ENCODE assay signal across 8 cellular contexts in genomic region chr16:79269211-79269863, GRCh38.
A peak's percentile ranks its signal among the peaks of the same experiment; 100 is the strongest.
DNase-seq lines count a peak whose midpoint lies in the region; ATAC-seq, FAIRE-seq and TF ChIP-seq lines count a peak whose summit lies in the region.

No MANE protein-coding gene starts in this region.

- no TSS peak for BruUV-seq in HepG2 (replicated peaks; lab: Mats Ljungman, UMichigan)

- no peaks in the 10 kb centered on the region for H3K9me3 Mint-ChIP-seq in activated CD8-positive, alpha-beta T cell treated with anti-CD3 and anti-CD28 coated beads, Interleukin-2, amount 10 ng/mL, durations not matched to agents 7 days and 5 days (ENCODE audit: insufficient read depth)
- H3K9me3 Mint-ChIP-seq in nephron progenitor cell = no peaks in the 10 kb centered on the region

- 68 to 82% (median 73%) methylated on average over 8 of the region's 8 CpGs for WGBS in small intestine, 3 donors
- WGBS in HepG2 (ENCODE audit: low lambda C conversion rate) = 14% methylated on average over 8 of the region's 8 CpGs

- peak overlapping the region; percentile 93 for H3K27ac Mint-ChIP-seq in activated CD8-positive, alpha-beta T cell treated with anti-CD3 and anti-CD28 coated beads, Interleukin-2, amount 10 ng/mL, durations not matched to agents 7 days and 5 days
- H3K27ac Mint-ChIP-seq in nephron progenitor cell = no peak overlapping the region

- intact Hi-C loops in HepG2 (cut with micrococcal nuclease; ENCODE audit: unreplicated experiment) = no loop called here

- peaks cover 27% of the 10 kb centered on the region for H3K27me3 Mint-ChIP-seq in activated CD8-positive, alpha-beta T cell treated with anti-CD3 and anti-CD28 coated beads, Interleukin-2, amount 10 ng/mL, durations not matched to agents 7 days and 5 days (ENCODE audit: low read depth)
- H3K27me3 Mint-ChIP-seq in nephron progenitor cell (ENCODE audit: low read depth, poor library complexity) = peaks cover 23% of the 10 kb centered on the region

- H3K27me3 ChIP-seq in small intestine (ENCODE audit: control insufficient read depth in 2 of 2, insufficient read depth in 2 of 2, low read length in 2 of 2) (no peaks in the 10 kb centered on the region), HepG2 (ENCODE audit: control insufficient read depth in 1 of 2, insufficient read depth in 2 of 2, low read length in 2 of 2) (0 out of 5 replicates have a peak, but pooled peaks cover 0 to under 1% of the 10 kb centered on the region in 2 experiments)

- DNase-seq in GM19239 (ENCODE audit: insufficient read length, low spot score) (peak; percentile 30), nephron progenitor cell (no peak), small intestine (no peak), NCI-H146 (lab: John Stamatoyannopoulos, UW) (no peak), HepG2 (ENCODE audit: low spot score) (no peak)
- peak; percentile 72 for DNase-seq in activated CD8-positive, alpha-beta T cell treated with anti-CD3 and anti-CD28 coated beads, Interleukin-2, amount 10 ng/mL, durations not matched to agents 7 days and 5 days
- DNase-seq in stimulated activated CD4-positive, alpha-beta T cell treated with anti-CD3 and anti-CD28 coated beads, Interleukin-4, amount 100 ng/mL, for 4 hours = peak; percentile 52 to 54

- H3K4me1 Mint-ChIP-seq in activated CD8-positive, alpha-beta T cell treated with anti-CD3 and anti-CD28 coated beads, Interleukin-2, amount 10 ng/mL, durations not matched to agents 7 days and 5 days (ENCODE audit: low read depth) = peaks cover 76% of the 10 kb centered on the region
- H3K4me1 Mint-ChIP-seq in nephron progenitor cell = peaks cover 28% of the 10 kb centered on the region

- H3K9me3 ChIP-seq in small intestine (ENCODE audit: control insufficient read depth, low read depth) (no peaks in the 10 kb centered on the region), HepG2 (ENCODE audit: low read length) (no peaks in the 10 kb centered on the region)

- H3K79me2 ChIP-seq in HepG2 (ENCODE audit: insufficient read depth, low read length) = no peaks in the 10 kb centered on the region

- in situ Hi-C loops in HepG2 (cut with HindIII; ENCODE audit: extremely low pct_ligation_motif_present, low pct_unique_long_range_greater_than_20kb) = no loop called here

- ATAC-seq in HG03025 (IDR thresholded peaks at IDR 0.05; ENCODE audit: low FRiP score, unreplicated experiment) (peak; percentile 94), HepG2 (no peak)
- peak; percentile 16 for ATAC-seq in activated CD8-positive, alpha-beta T cell treated with anti-CD3 and anti-CD28 coated beads, Interleukin-2, amount 10 ng/mL, durations not matched to agents 7 days and 5 days

- TF ChIP-seq EP300 in HepG2 (IDR thresholded peaks at IDR 0.05; ENCODE audit: low read depth in 2 of 2, low read length in 2 of 2) (no peak), HepG2 (CRISPR knock-in tag; IDR thresholded peaks at IDR 0.05; ENCODE audit: borderline replicate concordance) (no peak)

- H3K9ac ChIP-seq in HepG2 (ENCODE audit: insufficient read depth, low read depth, low read length) = no peak overlapping the region

- H3K4me3 Mint-ChIP-seq in activated CD8-positive, alpha-beta T cell treated with anti-CD3 and anti-CD28 coated beads, Interleukin-2, amount 10 ng/mL, durations not matched to agents 7 days and 5 days = peak overlapping the region; percentile 69
- H3K4me3 Mint-ChIP-seq in nephron progenitor cell = no peak overlapping the region

- TF ChIP-seq RAD21 in HepG2 (CRISPR knock-in tag; IDR thresholded peaks at IDR 0.05) = no peak

- H3K4me1 ChIP-seq in small intestine (ENCODE audit: control insufficient read depth in 2 of 2, insufficient read depth in 1 of 2, low read depth in 1 of 2, low read length in 1 of 2) (no peaks in the 10 kb centered on the region), HepG2 (ENCODE audit: insufficient read depth, low read length) (no peaks in the 10 kb centered on the region)

- TF ChIP-seq CTCF in nephron progenitor cell (IDR thresholded peaks at IDR 0.05) = no peak
- TF ChIP-seq CTCF in HepG2 (CRISPR knock-in tag; IDR thresholded peaks at IDR 0.05) = no peak

- H3K27ac ChIP-seq in small intestine (ENCODE audit: low read depth in 1 of 2, low read length in 1 of 2) = peak overlapping the region in 1 of 2 donors; percentile 5
- no peak overlapping the region for H3K27ac ChIP-seq in HepG2 (ENCODE audit: extremely low read length, insufficient read depth, low read length)

- H3K36me3 ChIP-seq in small intestine (ENCODE audit: control insufficient read depth in 2 of 2, insufficient read depth in 2 of 2, low read length in 2 of 2) = no peaks in the 10 kb centered on the region
- H3K36me3 ChIP-seq in HepG2 (replicated peaks in 1 of 2; ENCODE audit: control insufficient read depth in 1 of 2, insufficient read depth in 2 of 2, low read length in 2 of 2) = no peaks in the 10 kb centered on the region

- no peak for TF ChIP-seq POLR2A in HepG2 (IDR thresholded peaks at IDR 0.05; ENCODE audit: insufficient read depth in 1 of 2, low read depth in 2 of 2, low read length in 2 of 2)

- POLR2A ChIA-PET in activated CD8-positive, alpha-beta T cell treated with anti-CD3 and anti-CD28 coated beads, Interleukin-2, amount 10 ng/mL, durations not matched to agents 7 days and 5 days (lab: Charles Lee) = interaction anchor here (1.1 kb wide), 1 partner anchor 18 kb away, joined by 3 read pairs; no protein-coding TSS in a partner anchor
- POLR2A ChIA-PET in HepG2 (lab: Yijun Ruan, JAX) = no interaction called here

- no peak overlapping the region for H3K4me2 ChIP-seq in HepG2 (ENCODE audit: low read depth, low read length)

- no peak overlapping the region for H3K4me3 ChIP-seq in small intestine (ENCODE audit: low read depth in 1 of 2, low read length in 2 of 2)
- no peak overlapping the region for H3K4me3 ChIP-seq in HepG2 (replicated peaks in 1 of 3; ENCODE audit: insufficient read depth in 1 of 3, low read depth in 2 of 3, low read length in 3 of 3)

- H2AFZ ChIP-seq in HepG2 (ENCODE audit: low read length) = no peak overlapping the region

- H4K20me1 ChIP-seq in HepG2 (ENCODE audit: insufficient read depth, low read length) = no peaks in the 10 kb centered on the region

- H3K36me3 Mint-ChIP-seq in activated CD8-positive, alpha-beta T cell treated with anti-CD3 and anti-CD28 coated beads, Interleukin-2, amount 10 ng/mL, durations not matched to agents 7 days and 5 days (ENCODE audit: low read depth) = peaks cover 10% of the 10 kb centered on the region
- H3K36me3 Mint-ChIP-seq in nephron progenitor cell (ENCODE audit: low read depth) = peaks cover 4% of the 10 kb centered on the region

- CTCF ChIA-PET in activated CD8-positive, alpha-beta T cell treated with anti-CD3 and anti-CD28 coated beads, Interleukin-2, amount 10 ng/mL, durations not matched to agents 7 days and 5 days (lab: Charles Lee) = interaction anchor here (1.1 to 4.4 kb wide), 5 partner anchors 9 to 15 kb away, joined by 3 to 26 read pairs (median 4); no protein-coding TSS in a partner anchor
- CTCF ChIA-PET in HepG2 (lab: Yijun Ruan, JAX; ENCODE audit: low intra/inter-chr PET ratio, low total read pairs) = no interaction called here

- FAIRE-seq in GM19239 (lab: Jason Lieb, UNC) = no peak
- no peak for FAIRE-seq in small intestine (lab: Jason Lieb, UNC)
- no peak for FAIRE-seq in HepG2 (lab: Jason Lieb, UNC)

TF ChIP-seq in HepG2, 621 proteins besides CTCF, POLR2A, EP300 and RAD21:
- TF ChIP-seq HNRNPL (IDR thresholded peaks at IDR 0.05; ENCODE audit: low read depth, low read length) = no peak
- no peak for TF ChIP-seq ZKSCAN8 (CRISPR knock-in tag; IDR thresholded peaks at IDR 0.05; ENCODE audit: borderline replicate concordance)
- no peak for TF ChIP-seq FOXP1 (IDR thresholded peaks at IDR 0.05)
- no peak for TF ChIP-seq FOXP1 (CRISPR knock-in tag; IDR thresholded peaks at IDR 0.05)
- no peak for TF ChIP-seq ZNF597 (CRISPR knock-in tag; IDR thresholded peaks at IDR 0.05)
- TF ChIP-seq ZNF33A (CRISPR knock-in tag; IDR thresholded peaks at IDR 0.05; ENCODE audit: borderline replicate concordance) = no peak
- no peak for TF ChIP-seq TAF1 (CRISPR knock-in tag; IDR thresholded peaks at IDR 0.05)
- TF ChIP-seq BCL6 (CRISPR knock-in tag; IDR thresholded peaks at IDR 0.05) = no peak
- TF ChIP-seq ZNF557 (CRISPR knock-in tag; IDR thresholded peaks at IDR 0.05) = no peak
- TF ChIP-seq ZBTB1 (CRISPR knock-in tag; IDR thresholded peaks at IDR 0.05; ENCODE audit: borderline replicate concordance) = no peak
- TF ChIP-seq ZZZ3 (CRISPR knock-in tag; IDR thresholded peaks at IDR 0.05; ENCODE audit: borderline replicate concordance) = no peak
- TF ChIP-seq ZNF362 (CRISPR knock-in tag; IDR thresholded peaks at IDR 0.05; ENCODE audit: borderline replicate concordance) = no peak

Comparison
In these comparisons a context has a peak if more than half of its experiments do, and no peak if none do; other contexts are left out.
1. DNase-seq: peak in GM19239 (single experiment), activated CD8-positive, alpha-beta T cell treated with anti-CD3 and anti-CD28 coated beads, Interleukin-2, amount 10 ng/mL, durations not matched to agents 7 days and 5 days (single experiment) and stimulated activated CD4-positive, alpha-beta T cell treated with anti-CD3 and anti-CD28 coated beads, Interleukin-4, amount 100 ng/mL, for 4 hours (2 of 2); none in nephron progenitor cell (single experiment), small intestine (single experiment), NCI-H146 (single experiment) and HepG2 (single experiment).